In the genomic region with DNA sequence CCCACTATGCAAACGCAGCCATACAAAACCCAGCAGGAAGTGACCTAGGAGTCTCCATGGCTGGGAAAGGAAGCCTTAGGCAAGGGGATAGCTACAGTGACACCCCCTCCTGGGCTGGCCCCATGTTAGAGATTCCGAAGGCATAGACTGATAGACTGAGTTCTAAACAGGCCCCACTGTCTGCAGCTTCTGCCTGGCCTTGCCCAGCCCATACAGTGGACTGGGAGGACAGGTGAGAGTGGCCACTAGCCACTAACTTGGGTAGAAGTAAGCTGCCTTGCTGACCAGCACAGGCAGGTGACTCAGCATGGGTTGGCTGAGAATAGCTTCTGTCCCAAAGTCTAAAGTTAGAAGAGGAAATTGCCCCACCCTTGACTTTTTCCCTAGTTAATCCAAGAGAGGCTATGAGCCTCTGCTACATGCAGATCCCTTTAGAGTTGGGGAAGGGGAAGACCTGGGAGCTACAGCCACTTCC, we compare ENCODE assay signal across 13 cellular contexts.
DNase-seq lines count a peak whose midpoint lies in the region; ATAC-seq and TF ChIP-seq lines count a peak whose summit lies in the region.
"Had no signal": no experiment of that assay in that cellular context is flagged by ENCODE, and none has a peak within 500 bp of the region (broad histone marks: within the 10 kb centered on the region; RNA-seq: fewer than 3 reads in every experiment).

No MANE protein-coding gene starts in this region.

- H3K9ac ChIP-seq in adipocyte (ENCODE audit: low read length), result no peak overlapping the region

- 67% methylated on average over 2 of the region's 2 CpGs for WGBS in hepatocyte (ENCODE audit: low lambda C conversion rate, missing lambda C conversion rate)

- in situ Hi-C loops in gastrocnemius medialis (cut with MboI; ENCODE audit: low sequenced_read_pairs in 4 of 4), result no loop called here

- no peaks in the 10 kb centered on the region for H3K79me2 ChIP-seq in hepatocyte

- DNase-seq in H4 (ENCODE audit: low spot score), result peak; percentile 31
- DNase-seq in adipocyte (ENCODE audit: low read depth), result no peak
- DNase-seq in hepatocyte (ENCODE audit: low spot score), result peak; percentile 65
- peak; percentile 81 to 84 for DNase-seq in gastrocnemius medialis
- no peak for DNase-seq in GF-D8 (lab: John Stamatoyannopoulos, UW)
- no peak for DNase-seq in NCI-H1436 treated with DMSO at 0.1 percent for 48 hours (lab: John Stamatoyannopoulos, UW)
- DNase-seq in NCI-H1417 treated with DMSO at 0.1 percent for 48 hours (lab: John Stamatoyannopoulos, UW), result no peak
- DNase-seq: CD4-positive, alpha-beta T cell; MV-4-11; NCI-H446; stimulated activated CD4-positive, alpha-beta T cell treated with anti-CD3 and anti-CD28 coated beads, Interleukin-4, amount 100 ng/mL, for 4 hours had no signal

- intact Hi-C loops in gastrocnemius medialis (cut with DNase I; ENCODE audit: low total_unique reads), result loop anchor here (5.0 kb wide), 1 partner anchor 159 kb away; the partner anchor contains the start of gene VSIR

- H3K4me1 ChIP-seq in adipocyte (ENCODE audit: control insufficient read depth, insufficient read depth, low read length), result peaks cover 23% of the 10 kb centered on the region
- H3K4me1 ChIP-seq in hepatocyte (ENCODE audit: insufficient read depth), result no peaks in the 10 kb centered on the region
- peaks cover 21 to 23% of the 10 kb centered on the region in 2 donors for H3K4me1 ChIP-seq in gastrocnemius medialis

- H3K36me3 ChIP-seq in adipocyte (ENCODE audit: control insufficient read depth, insufficient read depth, low read length, severe bottlenecking), result no peaks in the 10 kb centered on the region
- no peaks in the 10 kb centered on the region for H3K36me3 ChIP-seq in hepatocyte (replicated peaks; ENCODE audit: insufficient read depth, low read depth)
- no peaks in the 10 kb centered on the region for H3K36me3 ChIP-seq in gastrocnemius medialis

- no peaks in the 10 kb centered on the region for H3K9me2 ChIP-seq in hepatocyte (replicated peaks; ENCODE audit: insufficient read depth)

- TF ChIP-seq CTCF in hepatocyte (IDR thresholded peaks at IDR 0.05; ENCODE audit: poor library complexity) (no peak), gastrocnemius medialis (IDR thresholded peaks at IDR 0.05 in 4 of 5, conservative IDR thresholded peaks at IDR 0.05 in 1 of 5) (no peak)

- ATAC-seq in gastrocnemius medialis (peak; percentile 95 to 98), HG02970 (IDR thresholded peaks at IDR 0.05; ENCODE audit: low FRiP score, unreplicated experiment) (no peak)
- ATAC-seq: activated naive CD4-positive, alpha-beta T cell treated with anti-CD3 and anti-CD28 coated beads, Interleukin-2, amount 50 U/mL, for 72 hours had no signal

- H2AFZ ChIP-seq in hepatocyte, result no peak overlapping the region

- H3K27me3 ChIP-seq in adipocyte (replicated peaks; ENCODE audit: control insufficient read depth, insufficient read depth, low read length) (peaks cover 3% of the 10 kb centered on the region), hepatocyte (no peaks in the 10 kb centered on the region), gastrocnemius medialis (no peaks in the 10 kb centered on the region)

- H4K20me1 ChIP-seq in hepatocyte (ENCODE audit: insufficient read depth, poor library complexity, severe bottlenecking), result no peaks in the 10 kb centered on the region

- no peak overlapping the region for H3K4me2 ChIP-seq in hepatocyte

- peak overlapping the region; percentile 83 for H3K27ac ChIP-seq in hepatocyte
- peak overlapping the region; percentile 64 to 82 (median 68) for H3K27ac ChIP-seq in gastrocnemius medialis

- H3K9me3 ChIP-seq in adipocyte (ENCODE audit: control insufficient read depth, low read length) (peaks cover 7% of the 10 kb centered on the region), hepatocyte (ENCODE audit: low read depth) (no peaks in the 10 kb centered on the region), gastrocnemius medialis (no peaks in the 10 kb centered on the region)

- TF ChIP-seq POLR2A in gastrocnemius medialis (IDR thresholded peaks at IDR 0.05), result peak; percentile 27 to 50

- H3K4me3 ChIP-seq in adipocyte (ENCODE audit: low read length), result peak overlapping the region; percentile 27
- no peak overlapping the region for H3K4me3 ChIP-seq in hepatocyte
- H3K4me3 ChIP-seq in gastrocnemius medialis, result no peak overlapping the region

Comparison
In these comparisons a context has a peak if more than half of its experiments do, and no peak if none do; other contexts are left out.
1. DNase-seq: peak in H4 (single experiment), hepatocyte (single experiment) and gastrocnemius medialis (2 of 2); none in adipocyte (single experiment), GF-D8 (single experiment), NCI-H1436 treated with DMSO at 0.1 percent for 48 hours (single experiment) and NCI-H1417 treated with DMSO at 0.1 percent for 48 hours (single experiment).